Comparison of ENCODE assay signal across 27 cellular contexts in genomic region chr1:2981981-2982614, GRCh38. TPM values are rescaled to one million over a fixed set of nuclear protein-coding genes. Genes with fewer than 3 reads are reported as not detected.
A peak's percentile ranks its signal among the peaks of the same experiment; 100 is the strongest.
DNase-seq lines count a peak whose midpoint lies in the region; ATAC-seq and TF ChIP-seq lines count a peak whose summit lies in the region.
"Had no signal": no experiment of that assay in that cellular context is flagged by ENCODE, and none has a peak within 500 bp of the region (broad histone marks: within the 10 kb centered on the region; RNA-seq: fewer than 3 reads in every experiment).

No MANE protein-coding gene starts in this region.

- H3K36me3 ChIP-seq in mucosa of descending colon (ENCODE audit: low read depth) (no peaks in the 10 kb centered on the region), PC-3 (ENCODE audit: low read depth, low read length) (no peaks in the 10 kb centered on the region)
- H3K36me3 ChIP-seq: BE2C, Peyer's patch, uterus had no signal

- peak overlapping the region; percentile 94 for H3K27ac ChIP-seq in cingulate gyrus (ENCODE audit: low read depth, low read length)
- H3K27ac ChIP-seq in temporal lobe (ENCODE audit: low read depth, low read length): peak overlapping the region; percentile 95
- H3K27ac ChIP-seq in PC-3 (ENCODE audit: low read length): no peak overlapping the region
- H3K27ac ChIP-seq: Peyer's patch, uterus had no signal

- H3K9ac ChIP-seq in PC-3 (ENCODE audit: low read length): no peak overlapping the region

- no peak overlapping the region for H2AFZ ChIP-seq in PC-3 (ENCODE audit: low read length)

- no peaks in the 10 kb centered on the region for H3K9me3 Mint-ChIP-seq in activated naive CD4-positive, alpha-beta T cell treated with anti-CD3 and anti-CD28 coated beads for 36 hours
- H3K9me3 Mint-ChIP-seq: naive thymus-derived CD8-positive, alpha-beta T cell had no signal

- H3K4me1 Mint-ChIP-seq in activated naive CD4-positive, alpha-beta T cell treated with anti-CD3 and anti-CD28 coated beads for 36 hours (ENCODE audit: low read depth): no peaks in the 10 kb centered on the region

- CTCF ChIA-PET in activated naive CD4-positive, alpha-beta T cell treated with anti-CD3 and anti-CD28 coated beads for 36 hours (lab: Charles Lee): no interaction called here
- CTCF ChIA-PET in PC-3 (lab: Charles Lee): no interaction called here

- no peaks in the 10 kb centered on the region for H4K20me1 ChIP-seq in PC-3 (ENCODE audit: low read length)

- H3K9me3 ChIP-seq in mucosa of descending colon: no peaks in the 10 kb centered on the region
- no peaks in the 10 kb centered on the region for H3K9me3 ChIP-seq in PC-3 (ENCODE audit: low read length)
- H3K9me3 ChIP-seq: BE2C, Peyer's patch, uterus had no signal

- H3K4me3 Mint-ChIP-seq in activated naive CD4-positive, alpha-beta T cell treated with anti-CD3 and anti-CD28 coated beads for 36 hours: no peak overlapping the region
- H3K4me3 Mint-ChIP-seq: naive thymus-derived CD8-positive, alpha-beta T cell; WTC11 had no signal

- H3K27ac Mint-ChIP-seq in activated naive CD4-positive, alpha-beta T cell treated with anti-CD3 and anti-CD28 coated beads for 36 hours: no peak overlapping the region
- H3K27ac Mint-ChIP-seq: naive thymus-derived CD8-positive, alpha-beta T cell; WTC11 had no signal

- H3F3A ChIP-seq in PC-3 (ENCODE audit: low read length, unreplicated experiment): no peaks in the 10 kb centered on the region

- H3K4me3 ChIP-seq in mucosa of descending colon: no peak overlapping the region
- no peak overlapping the region for H3K4me3 ChIP-seq in PC-3 (ENCODE audit: low read length)
- H3K4me3 ChIP-seq: Peyer's patch, uterus had no signal

- no peaks in the 10 kb centered on the region for H3K27me3 Mint-ChIP-seq in activated naive CD4-positive, alpha-beta T cell treated with anti-CD3 and anti-CD28 coated beads for 36 hours (ENCODE audit: low read depth)

- POLR2A ChIA-PET in PC-3 (lab: Charles Lee; ENCODE audit: unreplicated experiment): no interaction called here

- H3K27me3 ChIP-seq in PC-3 (ENCODE audit: low read length): peaks cover 80% of the 10 kb centered on the region
- H3K27me3 ChIP-seq: Peyer's patch, uterus had no signal

- H3K9me2 ChIP-seq in PC-3 (replicated peaks; ENCODE audit: low read length): no peaks in the 10 kb centered on the region

- H3K79me2 ChIP-seq in PC-3 (ENCODE audit: low read length): no peaks in the 10 kb centered on the region

- intact Hi-C loops in activated naive CD4-positive, alpha-beta T cell treated with anti-CD3 and anti-CD28 coated beads for 36 hours (cut with micrococcal nuclease): no loop called here
- intact Hi-C loops in mucosa of descending colon (cut with DNase I, micrococcal nuclease) (no loop called here), PC-3 (cut with micrococcal nuclease) (no loop called here)

- TF ChIP-seq CTCF in mucosa of descending colon (IDR thresholded peaks at IDR 0.05) (no peak), PC-3 (conservative IDR thresholded peaks at IDR 0.05; ENCODE audit: low read depth, low read length) (no peak)

- H3K36me3 Mint-ChIP-seq in activated naive CD4-positive, alpha-beta T cell treated with anti-CD3 and anti-CD28 coated beads for 36 hours (ENCODE audit: low read depth): no peaks in the 10 kb centered on the region
- H3K36me3 Mint-ChIP-seq: naive thymus-derived CD8-positive, alpha-beta T cell had no signal

- DNase-seq in activated naive CD4-positive, alpha-beta T cell treated with anti-CD3 and anti-CD28 coated beads for 36 hours: peak; percentile 2
- DNase-seq in activated naive CD4-positive, alpha-beta T cell (lab: John Stamatoyannopoulos, UW): no peak
- DNase-seq in mucosa of descending colon: peak in 2 of 3 donors; percentile 8 to 33
- DNase-seq in hypothalamus (lab: John Stamatoyannopoulos, UW): no peak
- no peak for DNase-seq in PC-3
- DNase-seq in NOMO-1 treated with DMSO at 0.1 percent for 48 hours (lab: John Stamatoyannopoulos, UW; ENCODE audit: unreplicated experiment): no peak
- DNase-seq: activated CD4-positive, alpha-beta T cell treated with anti-CD3 and anti-CD28 coated beads, Interleukin-2, amount 50 U/mL, for 4 hours; BE2C; COR-L47; DMS79; GF-D8; glutamatergic neuron; GOT3; left cardiac atrium; NCI-H1694; NCI-H524 treated with DMSO at 0.1 percent for 48 hours; NK-92 treated with Interleukin-12 subunit alpha and Interleukin-12 subunit beta, amount 100 ng/mL, for 24 hours; uterus had no signal

- H3K4me2 ChIP-seq in PC-3 (ENCODE audit: low read length): no peak overlapping the region

- ATAC-seq in mucosa of descending colon (no peak), PC-3 (no peak)
- ATAC-seq: HepG2; left cardiac atrium; naive thymus-derived CD8-positive, alpha-beta T cell had no signal

- H3K4me1 ChIP-seq in mucosa of descending colon (ENCODE audit: low read depth) (no peaks in the 10 kb centered on the region), PC-3 (ENCODE audit: insufficient read depth, low read length) (no peaks in the 10 kb centered on the region)
- H3K4me1 ChIP-seq: BE2C, Peyer's patch, uterus had no signal

- BruUV-seq in PC-3 (replicated peaks; lab: Mats Ljungman, UMichigan): no TSS peak

RNA-seq across cellular contexts. Expression of gene ACTRT2, which starts 39.2 kb away (rescaled TPM):
- not detected for total RNA-seq in activated naive CD4-positive, alpha-beta T cell treated with anti-CD3 and anti-CD28 coated beads for 36 hours
- not detected for total RNA-seq in mucosa of descending colon
- total RNA-seq in temporal lobe: not detected
- not detected in 2 replicates for total RNA-seq in PC-3 (2014; rRNA removed)
- total RNA-seq: A673; HepG2; left cardiac atrium; LHCN-M2; naive thymus-derived CD8-positive, alpha-beta T cell; Peyer's patch; subcutaneous adipose tissue; uterus; WTC11 had no signal

Comparison
In these comparisons a context has a peak if more than half of its experiments do, and no peak if none do; other contexts are left out.
1. DNase-seq: peak in activated naive CD4-positive, alpha-beta T cell treated with anti-CD3 and anti-CD28 coated beads for 36 hours (single experiment) and mucosa of descending colon (2 of 3); none in activated naive CD4-positive, alpha-beta T cell (0 of 4), hypothalamus (0 of 51), PC-3 (single experiment) and NOMO-1 treated with DMSO at 0.1 percent for 48 hours (single experiment).